2 cellular contexts compared by ENCODE assay signal in the genomic region with DNA sequence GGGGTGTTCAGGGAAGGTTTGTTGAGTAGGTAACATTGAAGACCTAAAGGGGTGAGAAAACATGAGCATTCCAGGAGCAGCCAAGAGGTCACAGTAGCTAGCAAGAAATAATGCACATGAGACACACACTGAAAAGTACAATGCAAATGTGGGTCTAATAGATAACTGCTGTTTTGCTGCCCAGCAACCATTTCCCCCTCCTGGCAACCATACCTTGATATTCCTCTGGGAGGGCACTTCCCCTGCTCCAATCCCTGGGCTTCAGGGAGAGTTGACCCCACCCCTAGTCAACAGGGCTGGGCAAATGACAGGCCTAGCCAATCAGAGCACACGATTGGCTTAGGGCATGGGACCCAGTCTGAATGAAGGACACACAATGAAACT.
TF ChIP-seq lines count a peak whose summit lies in the region.

No MANE protein-coding gene starts in this region.

TF ChIP-seq in GM23338, 12 proteins besides CTCF, POLR2A, EP300 and RAD21:
- TF ChIP-seq ZNF462 (CRISPR knock-in tag; IDR thresholded peaks at IDR 0.05): no peak
- TF ChIP-seq NANOG (IDR thresholded peaks at IDR 0.05; ENCODE audit: borderline replicate concordance): no peak
- TF ChIP-seq ETS1 (IDR thresholded peaks at IDR 0.05): no peak
- TF ChIP-seq POLR2AphosphoS5 (IDR thresholded peaks at IDR 0.05; ENCODE audit: low read depth): no peak
TF ChIP-seq in GM23338: peak in this region for 0.

TF ChIP-seq in H1, 55 proteins besides CTCF, POLR2A, EP300 and RAD21:
- TF ChIP-seq CHD1 (IDR thresholded peaks at IDR 0.05; ENCODE audit: low read depth, low read length) (no peak), BCL11A (IDR thresholded peaks at IDR 0.05; ENCODE audit: low read depth in 2 of 2, low read length in 2 of 2) (no peak), CREB1 (IDR thresholded peaks at IDR 0.05) (no peak), SIN3A (conservative IDR thresholded peaks at IDR 0.05 in 1 of 2, IDR thresholded peaks at IDR 0.05 in 1 of 2; ENCODE audit: low read depth in 1 of 2, low read length in 2 of 2) (no peak), SP2 (IDR thresholded peaks at IDR 0.05; ENCODE audit: low read length) (no peak), ATF3 (IDR thresholded peaks at IDR 0.05; ENCODE audit: insufficient read depth, low read depth, low read length) (no peak), TEAD4 (IDR thresholded peaks at IDR 0.05; ENCODE audit: low read depth, low read length) (no peak)
- TF ChIP-seq, protein P1, sequence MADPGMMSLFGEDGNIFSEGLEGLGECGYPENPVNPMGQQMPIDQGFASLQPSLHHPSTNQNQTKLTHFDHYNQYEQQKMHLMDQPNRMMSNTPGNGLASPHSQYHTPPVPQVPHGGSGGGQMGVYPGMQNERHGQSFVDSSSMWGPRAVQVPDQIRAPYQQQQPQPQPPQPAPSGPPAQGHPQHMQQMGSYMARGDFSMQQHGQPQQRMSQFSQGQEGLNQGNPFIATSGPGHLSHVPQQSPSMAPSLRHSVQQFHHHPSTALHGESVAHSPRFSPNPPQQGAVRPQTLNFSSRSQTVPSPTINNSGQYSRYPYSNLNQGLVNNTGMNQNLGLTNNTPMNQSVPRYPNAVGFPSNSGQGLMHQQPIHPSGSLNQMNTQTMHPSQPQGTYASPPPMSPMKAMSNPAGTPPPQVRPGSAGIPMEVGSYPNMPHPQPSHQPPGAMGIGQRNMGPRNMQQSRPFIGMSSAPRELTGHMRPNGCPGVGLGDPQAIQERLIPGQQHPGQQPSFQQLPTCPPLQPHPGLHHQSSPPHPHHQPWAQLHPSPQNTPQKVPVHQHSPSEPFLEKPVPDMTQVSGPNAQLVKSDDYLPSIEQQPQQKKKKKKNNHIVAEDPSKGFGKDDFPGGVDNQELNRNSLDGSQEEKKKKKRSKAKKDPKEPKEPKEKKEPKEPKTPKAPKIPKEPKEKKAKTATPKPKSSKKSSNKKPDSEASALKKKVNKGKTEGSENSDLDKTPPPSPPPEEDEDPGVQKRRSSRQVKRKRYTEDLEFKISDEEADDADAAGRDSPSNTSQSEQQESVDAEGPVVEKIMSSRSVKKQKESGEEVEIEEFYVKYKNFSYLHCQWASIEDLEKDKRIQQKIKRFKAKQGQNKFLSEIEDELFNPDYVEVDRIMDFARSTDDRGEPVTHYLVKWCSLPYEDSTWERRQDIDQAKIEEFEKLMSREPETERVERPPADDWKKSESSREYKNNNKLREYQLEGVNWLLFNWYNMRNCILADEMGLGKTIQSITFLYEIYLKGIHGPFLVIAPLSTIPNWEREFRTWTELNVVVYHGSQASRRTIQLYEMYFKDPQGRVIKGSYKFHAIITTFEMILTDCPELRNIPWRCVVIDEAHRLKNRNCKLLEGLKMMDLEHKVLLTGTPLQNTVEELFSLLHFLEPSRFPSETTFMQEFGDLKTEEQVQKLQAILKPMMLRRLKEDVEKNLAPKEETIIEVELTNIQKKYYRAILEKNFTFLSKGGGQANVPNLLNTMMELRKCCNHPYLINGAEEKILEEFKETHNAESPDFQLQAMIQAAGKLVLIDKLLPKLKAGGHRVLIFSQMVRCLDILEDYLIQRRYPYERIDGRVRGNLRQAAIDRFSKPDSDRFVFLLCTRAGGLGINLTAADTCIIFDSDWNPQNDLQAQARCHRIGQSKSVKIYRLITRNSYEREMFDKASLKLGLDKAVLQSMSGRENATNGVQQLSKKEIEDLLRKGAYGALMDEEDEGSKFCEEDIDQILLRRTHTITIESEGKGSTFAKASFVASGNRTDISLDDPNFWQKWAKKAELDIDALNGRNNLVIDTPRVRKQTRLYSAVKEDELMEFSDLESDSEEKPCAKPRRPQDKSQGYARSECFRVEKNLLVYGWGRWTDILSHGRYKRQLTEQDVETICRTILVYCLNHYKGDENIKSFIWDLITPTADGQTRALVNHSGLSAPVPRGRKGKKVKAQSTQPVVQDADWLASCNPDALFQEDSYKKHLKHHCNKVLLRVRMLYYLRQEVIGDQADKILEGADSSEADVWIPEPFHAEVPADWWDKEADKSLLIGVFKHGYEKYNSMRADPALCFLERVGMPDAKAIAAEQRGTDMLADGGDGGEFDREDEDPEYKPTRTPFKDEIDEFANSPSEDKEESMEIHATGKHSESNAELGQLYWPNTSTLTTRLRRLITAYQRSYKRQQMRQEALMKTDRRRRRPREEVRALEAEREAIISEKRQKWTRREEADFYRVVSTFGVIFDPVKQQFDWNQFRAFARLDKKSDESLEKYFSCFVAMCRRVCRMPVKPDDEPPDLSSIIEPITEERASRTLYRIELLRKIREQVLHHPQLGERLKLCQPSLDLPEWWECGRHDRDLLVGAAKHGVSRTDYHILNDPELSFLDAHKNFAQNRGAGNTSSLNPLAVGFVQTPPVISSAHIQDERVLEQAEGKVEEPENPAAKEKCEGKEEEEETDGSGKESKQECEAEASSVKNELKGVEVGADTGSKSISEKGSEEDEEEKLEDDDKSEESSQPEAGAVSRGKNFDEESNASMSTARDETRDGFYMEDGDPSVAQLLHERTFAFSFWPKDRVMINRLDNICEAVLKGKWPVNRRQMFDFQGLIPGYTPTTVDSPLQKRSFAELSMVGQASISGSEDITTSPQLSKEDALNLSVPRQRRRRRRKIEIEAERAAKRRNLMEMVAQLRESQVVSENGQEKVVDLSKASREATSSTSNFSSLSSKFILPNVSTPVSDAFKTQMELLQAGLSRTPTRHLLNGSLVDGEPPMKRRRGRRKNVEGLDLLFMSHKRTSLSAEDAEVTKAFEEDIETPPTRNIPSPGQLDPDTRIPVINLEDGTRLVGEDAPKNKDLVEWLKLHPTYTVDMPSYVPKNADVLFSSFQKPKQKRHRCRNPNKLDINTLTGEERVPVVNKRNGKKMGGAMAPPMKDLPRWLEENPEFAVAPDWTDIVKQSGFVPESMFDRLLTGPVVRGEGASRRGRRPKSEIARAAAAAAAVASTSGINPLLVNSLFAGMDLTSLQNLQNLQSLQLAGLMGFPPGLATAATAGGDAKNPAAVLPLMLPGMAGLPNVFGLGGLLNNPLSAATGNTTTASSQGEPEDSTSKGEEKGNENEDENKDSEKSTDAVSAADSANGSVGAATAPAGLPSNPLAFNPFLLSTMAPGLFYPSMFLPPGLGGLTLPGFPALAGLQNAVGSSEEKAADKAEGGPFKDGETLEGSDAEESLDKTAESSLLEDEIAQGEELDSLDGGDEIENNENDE (IDR thresholded peaks at IDR 0.05; ENCODE audit: insufficient replicate concordance, low read length): no peak
- TF ChIP-seq, protein P2, sequence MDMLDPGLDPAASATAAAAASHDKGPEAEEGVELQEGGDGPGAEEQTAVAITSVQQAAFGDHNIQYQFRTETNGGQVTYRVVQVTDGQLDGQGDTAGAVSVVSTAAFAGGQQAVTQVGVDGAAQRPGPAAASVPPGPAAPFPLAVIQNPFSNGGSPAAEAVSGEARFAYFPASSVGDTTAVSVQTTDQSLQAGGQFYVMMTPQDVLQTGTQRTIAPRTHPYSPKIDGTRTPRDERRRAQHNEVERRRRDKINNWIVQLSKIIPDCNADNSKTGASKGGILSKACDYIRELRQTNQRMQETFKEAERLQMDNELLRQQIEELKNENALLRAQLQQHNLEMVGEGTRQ (IDR thresholded peaks at IDR 0.05; ENCODE audit: low read length): no peak
